Comparison of ENCODE assay signal across 8 cellular contexts in genomic region chr3:152243301-152243711, GRCh38. TPM values are rescaled to one million over a fixed set of nuclear protein-coding genes. Genes with fewer than 3 reads are reported as not detected.
A peak's percentile ranks its signal among the peaks of the same experiment; 100 is the strongest.
DNase-seq lines count a peak whose midpoint lies in the region; ATAC-seq lines count a peak whose summit lies in the region.

No MANE protein-coding gene starts in this region.

- H3K36me3 ChIP-seq in CD4-positive, CD25-positive, alpha-beta regulatory T cell (ENCODE audit: control insufficient read depth, insufficient read depth, low read length) = no peaks in the 10 kb centered on the region

- H3K27me3 ChIP-seq in CD4-positive, CD25-positive, alpha-beta regulatory T cell (ENCODE audit: control insufficient read depth, insufficient read depth, low read length) = no peaks in the 10 kb centered on the region

- peak overlapping the region; percentile 81 to 99 (median 90) for H3K27ac Mint-ChIP-seq in CD4-positive, CD25-positive, alpha-beta regulatory T cell
- peak overlapping the region; percentile 98 for H3K27ac Mint-ChIP-seq in activated naive CD8-positive, alpha-beta T cell

- H3K27ac ChIP-seq in CD4-positive, CD25-positive, alpha-beta regulatory T cell (ENCODE audit: insufficient read depth, low read length, poor library complexity, severe bottlenecking) = peak overlapping the region; percentile 79

- peaks cover 30 to 66% (median 40%) of the 10 kb centered on the region in 4 donors for H3K4me1 Mint-ChIP-seq in CD4-positive, CD25-positive, alpha-beta regulatory T cell
- peaks cover 64% of the 10 kb centered on the region for H3K4me1 Mint-ChIP-seq in activated naive CD8-positive, alpha-beta T cell (ENCODE audit: low read depth)

- H3K4me3 Mint-ChIP-seq in CD4-positive, CD25-positive, alpha-beta regulatory T cell = peak overlapping the region; percentile 92 to 100 (median 96)
- H3K4me3 Mint-ChIP-seq in activated naive CD8-positive, alpha-beta T cell = peak overlapping the region; percentile 92

- peak in 2 of 3 donors; percentile 54 to 92 for DNase-seq in CD4-positive, CD25-positive, alpha-beta regulatory T cell
- DNase-seq in NCI-H128 (lab: John Stamatoyannopoulos, UW; ENCODE audit: unreplicated experiment) (no peak), NCI-H1048 (lab: John Stamatoyannopoulos, UW) (no peak), occipital lobe (lab: John Stamatoyannopoulos, UW) (no peak), NCI-H748 (lab: John Stamatoyannopoulos, UW; ENCODE audit: unreplicated experiment) (no peak)

- no peaks in the 10 kb centered on the region for H3K9me3 ChIP-seq in CD4-positive, CD25-positive, alpha-beta regulatory T cell (ENCODE audit: control insufficient read depth in 2 of 2, low read length in 2 of 2)

- no peaks in the 10 kb centered on the region for H3K36me3 Mint-ChIP-seq in CD4-positive, CD25-positive, alpha-beta regulatory T cell
- no peaks in the 10 kb centered on the region for H3K36me3 Mint-ChIP-seq in activated naive CD8-positive, alpha-beta T cell

- H3K4me3 ChIP-seq in CD4-positive, CD25-positive, alpha-beta regulatory T cell (ENCODE audit: low read depth, low read length) = peak overlapping the region; percentile 96

- H3K9me3 Mint-ChIP-seq in CD4-positive, CD25-positive, alpha-beta regulatory T cell = no peaks in the 10 kb centered on the region
- H3K9me3 Mint-ChIP-seq in activated naive CD8-positive, alpha-beta T cell (ENCODE audit: low read depth) = no peaks in the 10 kb centered on the region

- ATAC-seq in CD4-positive, CD25-positive, alpha-beta regulatory T cell (ENCODE audit: low read depth in 2 of 2) = peak; percentile 85
- ATAC-seq in GM19395 (IDR thresholded peaks at IDR 0.05; ENCODE audit: unreplicated experiment) = peak; percentile 70
- ATAC-seq in HG03159 (IDR thresholded peaks at IDR 0.05; ENCODE audit: unreplicated experiment) = peak; percentile 64

- H3K4me1 ChIP-seq in CD4-positive, CD25-positive, alpha-beta regulatory T cell (ENCODE audit: control insufficient read depth, insufficient read depth, low read length, poor library complexity, severe bottlenecking) = peaks cover 56% of the 10 kb centered on the region

- H3K27me3 Mint-ChIP-seq in CD4-positive, CD25-positive, alpha-beta regulatory T cell = no peaks in the 10 kb centered on the region
- H3K27me3 Mint-ChIP-seq in activated naive CD8-positive, alpha-beta T cell = no peaks in the 10 kb centered on the region

RNA-seq across cellular contexts. Expression of gene MBNL1, which starts 25.4 kb away (rescaled TPM):
- total RNA-seq in CD4-positive, CD25-positive, alpha-beta regulatory T cell = 726 TPM
- polyA plus RNA-seq in CD4-positive, CD25-positive, alpha-beta regulatory T cell = 100 to 1,000 TPM; 221 to 262 (median 237) TPM
- total RNA-seq in occipital lobe = 68.5 TPM

Comparison
In these comparisons a context has a peak if more than half of its experiments do, and no peak if none do; other contexts are left out.
1. DNase-seq: peak in CD4-positive, CD25-positive, alpha-beta regulatory T cell (2 of 3); none in NCI-H128 (single experiment), NCI-H1048 (single experiment), occipital lobe (single experiment) and NCI-H748 (single experiment).
2. RNA of gene MBNL1, which starts 25.4 kb away (total RNA-seq): 726 TPM in CD4-positive, CD25-positive, alpha-beta regulatory T cell (single experiment); 68.5 TPM in occipital lobe (single experiment); every median in the first group is over 10 times any median in the second.
3. Peak in every context shown above with its lines, with median percentiles within 50 percentile points of each other: ATAC-seq.